14 cellular contexts compared by ENCODE assay signal in genomic region chr10:116796469-116796868, GRCh38. TPM values are rescaled to one million over a fixed set of nuclear protein-coding genes. Genes with fewer than 3 reads are reported as not detected.
DNase-seq lines count a peak whose midpoint lies in the region; ATAC-seq and TF ChIP-seq lines count a peak whose summit lies in the region.
"Had no signal": no experiment of that assay in that cellular context is flagged by ENCODE, and none has a peak within 500 bp of the region (broad histone marks: within the 10 kb centered on the region; RNA-seq: fewer than 3 reads in every experiment).

No MANE protein-coding gene starts in this region.

- no peak overlapping the region for H3K27ac Mint-ChIP-seq in nephron progenitor cell
- H3K27ac Mint-ChIP-seq: CD8-positive, alpha-beta T cell had no signal

- H3K27ac ChIP-seq in DND-41 (ENCODE audit: low read length) (no peak overlapping the region), Panc1 (ENCODE audit: low read length) (no peak overlapping the region), adrenal gland (no peak overlapping the region), WERI-Rb-1 (no peak overlapping the region)
- H3K27ac ChIP-seq: BLaER1 treated with 17β-estradiol and CSF1 and Interleukin-3, amounts not matched to agents 10 nM and 100 nM; Peyer's patch; SJSA1 had no signal

- no peak for DNase-seq in DND-41
- DNase-seq in Panc1 (ENCODE audit: low read depth, low spot score), result no peak
- no peak for DNase-seq in adrenal gland
- no peak for DNase-seq in WERI-Rb-1
- no peak for DNase-seq in nephron progenitor cell
- DNase-seq: NCI-H524 treated with DMSO at 0.1 percent for 48 hours had no signal

- no peaks in the 10 kb centered on the region for H3K4me1 ChIP-seq in DND-41 (ENCODE audit: insufficient read depth, low read length)
- H3K4me1 ChIP-seq in Panc1 (ENCODE audit: control insufficient read depth, insufficient read depth, low read length), result no peaks in the 10 kb centered on the region
- H3K4me1 ChIP-seq in adrenal gland (replicated peaks in 1 of 2), result no peaks in the 10 kb centered on the region
- H3K4me1 ChIP-seq: Peyer's patch, SJSA1 had no signal

- H3K79me2 ChIP-seq in DND-41 (ENCODE audit: insufficient read depth, low read length), result no peaks in the 10 kb centered on the region

- no TSS peak for BruUV-seq in Panc1 (replicated peaks; lab: Mats Ljungman, UMichigan)

- no peak overlapping the region for H3K9ac ChIP-seq in DND-41 (ENCODE audit: low read depth, low read length)
- H3K9ac ChIP-seq: BLaER1 treated with 17β-estradiol and CSF1 and Interleukin-3, amounts not matched to agents 10 nM and 100 nM had no signal

- no peak overlapping the region for H3K4me2 ChIP-seq in DND-41 (ENCODE audit: insufficient read depth, low read length)
- H3K4me2 ChIP-seq: BLaER1 treated with 17β-estradiol and CSF1 and Interleukin-3, amounts not matched to agents 10 nM and 100 nM had no signal

- peak; percentile 31; the same call in 1 of the 3 replicates for ATAC-seq in DND-41 (ENCODE audit: insufficient read depth, low read depth)
- ATAC-seq in GM18868 (IDR thresholded peaks at IDR 0.05; ENCODE audit: unreplicated experiment), result peak; percentile 7
- peak; percentile 15 for ATAC-seq in HG03095 (IDR thresholded peaks at IDR 0.05; ENCODE audit: unreplicated experiment)
- peak; percentile 58; the same call in 1 of the 2 replicates for ATAC-seq in Panc1
- no peak for ATAC-seq in HG03342 (IDR thresholded peaks at IDR 0.05; ENCODE audit: unreplicated experiment)
- ATAC-seq: CD8-positive, alpha-beta T cell had no signal

- intact Hi-C loops in Panc1 (cut with micrococcal nuclease; ENCODE audit: unreplicated experiment), result loop anchor here (1.0 kb wide), 1 partner anchor 380 kb away; no protein-coding TSS in a partner anchor
- intact Hi-C loops in adrenal gland (cut with DNase I), result loop anchor here (2.0 to 5.0 kb wide), 2 partner anchors 371 to 372 kb away; no protein-coding TSS in a partner anchor

- H3K9me3 ChIP-seq in DND-41 (ENCODE audit: insufficient read depth, low read length, severe bottlenecking), result no peaks in the 10 kb centered on the region
- H3K9me3 ChIP-seq in Panc1 (ENCODE audit: control insufficient read depth, insufficient read depth, low read depth, low read length), result no peaks in the 10 kb centered on the region
- H3K9me3 ChIP-seq in adrenal gland (replicated peaks in 1 of 3), result no peaks in the 10 kb centered on the region
- no peaks in the 10 kb centered on the region for H3K9me3 ChIP-seq in WERI-Rb-1 (ENCODE audit: severe bottlenecking)
- H3K9me3 ChIP-seq: BLaER1 treated with 17β-estradiol and CSF1 and Interleukin-3, amounts not matched to agents 10 nM and 100 nM; MG63; Peyer's patch; SJSA1 had no signal

- TF ChIP-seq POLR2A in adrenal gland (IDR thresholded peaks at IDR 0.05), result no peak

- H4K20me1 ChIP-seq in DND-41 (ENCODE audit: insufficient read depth, low read length), result no peaks in the 10 kb centered on the region; the same call in 1 of the 2 replicates

- peaks cover 46% of the 10 kb centered on the region for H3K27me3 Mint-ChIP-seq in nephron progenitor cell (ENCODE audit: low read depth, poor library complexity)

- peaks cover 5% of the 10 kb centered on the region for H3K9me3 Mint-ChIP-seq in nephron progenitor cell
- H3K9me3 Mint-ChIP-seq: CD8-positive, alpha-beta T cell had no signal

- H3K36me3 ChIP-seq in DND-41 (ENCODE audit: insufficient read depth, low read length) (no peaks in the 10 kb centered on the region), Panc1 (ENCODE audit: control insufficient read depth, insufficient read depth, low read length) (no peaks in the 10 kb centered on the region), adrenal gland (replicated peaks in 1 of 2) (no peaks in the 10 kb centered on the region), WERI-Rb-1 (no peaks in the 10 kb centered on the region)
- H3K36me3 ChIP-seq: BLaER1 treated with 17β-estradiol and CSF1 and Interleukin-3, amounts not matched to agents 10 nM and 100 nM; MG63; Peyer's patch; SJSA1 had no signal

- H3K36me3 Mint-ChIP-seq in nephron progenitor cell (ENCODE audit: low read depth), result no peaks in the 10 kb centered on the region
- H3K36me3 Mint-ChIP-seq: CD8-positive, alpha-beta T cell had no signal

- H3K27me3 ChIP-seq in DND-41 (ENCODE audit: insufficient read depth, low read length, poor library complexity) (no peaks in the 10 kb centered on the region), Panc1 (ENCODE audit: control insufficient read depth, insufficient read depth, low read length) (no peaks in the 10 kb centered on the region; the same call in 1 of the 2 replicates), adrenal gland (peaks cover 5% of the 10 kb centered on the region), WERI-Rb-1 (ENCODE audit: insufficient read depth, low read depth, severe bottlenecking) (no peaks in the 10 kb centered on the region)
- H3K27me3 ChIP-seq: BLaER1 treated with 17β-estradiol and CSF1 and Interleukin-3, amounts not matched to agents 10 nM and 100 nM; MG63; Peyer's patch had no signal

- H3K4me3 Mint-ChIP-seq in nephron progenitor cell, result no peak overlapping the region
- H3K4me3 Mint-ChIP-seq: CD8-positive, alpha-beta T cell had no signal

- in situ Hi-C loops in Panc1 (cut with HindIII; ENCODE audit: low pct_unique_long_range_greater_than_20kb, low sequenced_read_pairs), result no loop called here

- H2AFZ ChIP-seq in DND-41 (ENCODE audit: low read depth, low read length), result no peak overlapping the region

- WGBS in adrenal gland, 4 donors, result 33 to 64% (median 50%) methylated on average over 2 to 5 of the region's 5 CpGs

- H3K4me3 ChIP-seq in DND-41 (ENCODE audit: low read depth in 1 of 2, low read length in 2 of 2) (no peak overlapping the region), Panc1 (ENCODE audit: low read depth in 2 of 2, low read length in 2 of 2) (no peak overlapping the region), adrenal gland (no peak overlapping the region), WERI-Rb-1 (ENCODE audit: low read depth, low read length) (no peak overlapping the region)
- H3K4me3 ChIP-seq: BLaER1 treated with 17β-estradiol and CSF1 and Interleukin-3, amounts not matched to agents 10 nM and 100 nM; MG63; Peyer's patch; SJSA1 had no signal

- TF ChIP-seq CTCF in DND-41 (IDR thresholded peaks at IDR 0.05; ENCODE audit: borderline replicate concordance, extremely low read depth, low read length, poor library complexity, severe bottlenecking) (no peak), Panc1 (IDR thresholded peaks at IDR 0.05) (no peak), adrenal gland (IDR thresholded peaks at IDR 0.05) (no peak), WERI-Rb-1 (IDR thresholded peaks at IDR 0.05; ENCODE audit: low read depth, low read length) (no peak), nephron progenitor cell (IDR thresholded peaks at IDR 0.05) (no peak)

- CTCF ChIA-PET in Panc1 (lab: Charles Lee), result interaction anchor here (0.7 to 3.0 kb wide), 6 partner anchors 8 to 379 kb away, joined by 3 to 34 read pairs (median 11); no protein-coding TSS in a partner anchor

- no peaks in the 10 kb centered on the region for H3K4me1 Mint-ChIP-seq in nephron progenitor cell

- POLR2A ChIA-PET in Panc1 (lab: Charles Lee), result no interaction called here

RNA-seq across cellular contexts. Expression of gene ENO4, which starts 52.8 kb away (rescaled TPM):
- total RNA-seq in Panc1 (2021; ENCODE audit: unreplicated experiment), result 0.15 TPM
- polyA plus RNA-seq in Panc1 (2012; ENCODE audit: insufficient read length), result 3.5 TPM
- 1 to 10 TPM in 3 of 8 donors, under 1 TPM in 4, not detected in 1; 0.11 to 6.8 (median 0.83) TPM for total RNA-seq in adrenal gland
- under 1 TPM; 0.24 to 0.42 (median 0.37) TPM for polyA plus RNA-seq in adrenal gland
- total RNA-seq: CD8-positive, alpha-beta T cell; Peyer's patch; SJSA1 had no signal

RNA-seq across cellular contexts. Expression of gene HSPA12A, which starts 54.1 kb away (rescaled TPM):
- total RNA-seq in Panc1 (2021; ENCODE audit: unreplicated experiment) (7.7 TPM), adrenal gland (10 to 100 TPM; 28.9 to 61.3 (median 49.6) TPM)
- 4.3 TPM for polyA plus RNA-seq in Panc1 (2012; ENCODE audit: insufficient read length)
- 10 to 100 TPM; 20.1 to 35.7 (median 21.8) TPM for polyA plus RNA-seq in adrenal gland
